ENCODE assay signal across 18 cellular contexts in genomic region chr1:35561297-35561971, GRCh38. TPM values are rescaled to one million over a fixed set of nuclear protein-coding genes. Genes with fewer than 3 reads are reported as not detected.
A peak's percentile ranks its signal among the peaks of the same experiment; 100 is the strongest.
DNase-seq lines count a peak whose midpoint lies in the region; ATAC-seq, FAIRE-seq and TF ChIP-seq lines count a peak whose summit lies in the region.
"Had no signal": no experiment of that assay in that cellular context is flagged by ENCODE, and none has a peak within 500 bp of the region (broad histone marks: within the 10 kb centered on the region; RNA-seq: fewer than 3 reads in every experiment).

No MANE protein-coding gene starts in this region.

- no peak for ATAC-seq in T-cell (replicated peaks in 1 of 4)
- no peak for ATAC-seq in HG02884 (IDR thresholded peaks at IDR 0.05; ENCODE audit: unreplicated experiment)
- ATAC-seq in GM21390 (IDR thresholded peaks at IDR 0.05; ENCODE audit: unreplicated experiment) = no peak
- ATAC-seq: gastrocnemius medialis, mucosa of descending colon had no signal

- peaks cover 45 to 55% (median 49%) of the 10 kb centered on the region in 3 donors for H3K4me1 Mint-ChIP-seq in T-cell

- no peaks in the 10 kb centered on the region for H3K27me3 ChIP-seq in skeletal muscle tissue (ENCODE audit: control insufficient read depth in 3 of 3, insufficient read depth in 3 of 3, low read length in 3 of 3)
- H3K27me3 ChIP-seq: ascending aorta, gastrocnemius medialis had no signal

- H3K27ac ChIP-seq in skeletal muscle tissue (ENCODE audit: low read depth, low read length) = no peak overlapping the region
- H3K27ac ChIP-seq: SK-N-MC had no signal

- H3K4me3 ChIP-seq in epithelial cell of esophagus (ENCODE audit: low read length) = peak overlapping the region; percentile 23
- H3K4me3 ChIP-seq in skeletal muscle tissue (ENCODE audit: low read length in 3 of 3) = peak overlapping the region; percentile 43 to 59 (median 58)
- H3K4me3 ChIP-seq: mucosa of descending colon, SK-N-MC had no signal

- H3K9ac ChIP-seq in skeletal muscle tissue (ENCODE audit: low read depth in 1 of 3, low read length in 3 of 3) = peak overlapping the region in 1 of 3 donors; percentile 74

- TF ChIP-seq POLR2A in GM12891 (IDR thresholded peaks at IDR 0.05; ENCODE audit: low read depth, low read length) = no peak

- no peaks in the 10 kb centered on the region for H3K9me3 ChIP-seq in skeletal muscle tissue (ENCODE audit: control insufficient read depth in 3 of 3, low read length in 3 of 3)
- H3K9me3 ChIP-seq: ascending aorta, gastrocnemius medialis, mucosa of descending colon had no signal

- DNase-seq in GM12891 (ENCODE audit: insufficient read length, low spot score) (no peak), T-cell (no peak), epithelial cell of esophagus (ENCODE audit: low read depth) (no peak), NCI-H1930 (lab: John Stamatoyannopoulos, UW) (no peak)
- DNase-seq: mucosa of descending colon; NCI-H1048; NCI-H2227 treated with DMSO at 0.1 percent for 48 hours; stimulated activated CD4-positive, alpha-beta T cell treated with anti-CD3 and anti-CD28 coated beads, Interleukin-4, amount 100 ng/mL, for 4 hours; stimulated activated naive CD4-positive, alpha-beta T cell had no signal

- TF ChIP-seq CTCF in epithelial cell of esophagus (IDR thresholded peaks at IDR 0.05; ENCODE audit: insufficient read depth, low read depth, low read length, missing control alignments) = no peak

- CTCF ChIA-PET in T-cell (lab: Charles Lee) = no interaction called here

- peak overlapping the region; percentile 17 to 47 for H3K27ac Mint-ChIP-seq in T-cell

- peaks cover 16 to 21% (median 20%) of the 10 kb centered on the region in 3 donors for H3K36me3 ChIP-seq in skeletal muscle tissue (ENCODE audit: control insufficient read depth in 3 of 3, insufficient read depth in 3 of 3, low read length in 3 of 3)

- POLR2A ChIA-PET in T-cell (lab: Charles Lee) = interaction anchor here in 1 of 2 donors (0.5 kb wide), 1 partner anchor 233 kb away, joined by 7 read pairs; no protein-coding TSS in a partner anchor

- no peaks in the 10 kb centered on the region for H3K27me3 Mint-ChIP-seq in T-cell

- peaks cover 30 to 45% (median 35%) of the 10 kb centered on the region in 3 donors for H3K4me1 ChIP-seq in skeletal muscle tissue (ENCODE audit: control insufficient read depth in 3 of 3, insufficient read depth in 3 of 3, low read length in 3 of 3)

- peaks cover 7% of the 10 kb centered on the region for H3K36me3 Mint-ChIP-seq in T-cell

- peak; percentile 55 for FAIRE-seq in GM12891 (lab: Jason Lieb, UNC)
- FAIRE-seq: G401.6, GM18507, H54 had no signal

- H3K9me3 Mint-ChIP-seq in T-cell = no peaks in the 10 kb centered on the region

- H3K4me3 Mint-ChIP-seq in T-cell = no peak overlapping the region

TF ChIP-seq in GM12891, 5 proteins besides CTCF, POLR2A, EP300 and RAD21:
- no peak for TF ChIP-seq PAX5 (IDR thresholded peaks at IDR 0.05; ENCODE audit: insufficient read depth, low read length, severe bottlenecking)
- 0 out of 2 replicates have a peak, but pooled peaks have one; percentile 24 for TF ChIP-seq POLR2AphosphoS5 (IDR thresholded peaks at IDR 0.05; ENCODE audit: low read depth, low read length)

RNA-seq across cellular contexts. Expression of gene NCDN, which starts 3.8 kb away (rescaled TPM):
- polyA plus RNA-seq in GM12891 (2012; ENCODE audit: low read depth, missing spikeins) = 13.2 TPM
- 10 to 100 TPM; 19.8 to 34.0 (median 31.4) TPM for total RNA-seq in T-cell
- total RNA-seq in skeletal muscle tissue = 5.7 TPM

RNA-seq across cellular contexts. Expression of gene KIAA0319L, which starts 4.2 kb away (rescaled TPM):
- 18.1 TPM for polyA plus RNA-seq in GM12891 (2012; ENCODE audit: low read depth, missing spikeins)
- total RNA-seq in T-cell (10 to 100 TPM; 60.8 to 73.7 (median 63.7) TPM), skeletal muscle tissue (18.3 TPM)

RNA-seq across cellular contexts. Expression of gene TFAP2E, which starts 11.7 kb away (rescaled TPM):
- polyA plus RNA-seq in GM12891 (2012; ENCODE audit: low read depth, missing spikeins) = 0.21 TPM
- total RNA-seq in T-cell (1 to 10 TPM; 2.8 to 4.6 (median 3.1) TPM), skeletal muscle tissue (0.52 TPM)
- total RNA-seq: gastrocnemius medialis had no signal
